15 cellular contexts compared by ENCODE assay signal in genomic region chrX:19874391-19875050, GRCh38. TPM values are rescaled to one million over a fixed set of nuclear protein-coding genes. Genes with fewer than 3 reads are reported as not detected.
DNase-seq lines count a peak whose midpoint lies in the region; ATAC-seq, FAIRE-seq and TF ChIP-seq lines count a peak whose summit lies in the region.
"Had no signal": no experiment of that assay in that cellular context is flagged by ENCODE, and none has a peak within 500 bp of the region (broad histone marks: within the 10 kb centered on the region; RNA-seq: fewer than 3 reads in every experiment).

No MANE protein-coding gene starts in this region.

- ATAC-seq in GM12878 (no peak), HG02981 (IDR thresholded peaks at IDR 0.05; ENCODE audit: unreplicated experiment) (no peak)
- ATAC-seq: T-cell had no signal

- H3K4me3 ChIP-seq in BLaER1 (peak overlapping the region; percentile 44; the same call in 1 of the 2 replicates), OCI-LY1 (ENCODE audit: low read depth, low read length, poor library complexity, severe bottlenecking) (peak overlapping the region; percentile 27), GM12878 (peak overlapping the region; percentile 46; the same call in 1 of the 2 replicates), testis (no peak overlapping the region), ovary (no peak overlapping the region), dorsolateral prefrontal cortex (no peak overlapping the region)

- POLR2A ChIA-PET in GM12878 (lab: Charles Lee): interaction anchor here (1.0 to 1.5 kb wide), 2 partner anchors 9 to 26 kb away, joined by 4 read pairs; no protein-coding TSS in a partner anchor

- no peak for TF ChIP-seq EP300 in GM12878 (IDR thresholded peaks at IDR 0.05; ENCODE audit: borderline replicate concordance in 1 of 2, control insufficient read depth in 1 of 2, low read depth in 2 of 2, low read length in 2 of 2)
- TF ChIP-seq EP300 in ovary (IDR thresholded peaks at IDR 0.05): no peak

- 8% methylated on average over 4 of the region's 7 CpGs for WGBS in GM12878 (ENCODE audit: insufficient coverage, insufficient replicate concordance, low lambda C conversion rate, missing lambda C conversion rate)
- WGBS in testis, 2 donors: 94 to 95% methylated on average over 6 to 7 of the region's 7 CpGs
- WGBS in ovary, 3 donors: 87 to 91% (median 87%) methylated on average over 7 of the region's 7 CpGs

- H3K4me2 ChIP-seq in BLaER1: peak overlapping the region; percentile 75
- peak overlapping the region; percentile 55; the same call in 1 of the 2 replicates for H3K4me2 ChIP-seq in OCI-LY1 (ENCODE audit: low read length)
- peak overlapping the region; percentile 52 for H3K4me2 ChIP-seq in GM12878 (ENCODE audit: control insufficient read depth, insufficient read depth)

- H2AFZ ChIP-seq in OCI-LY1 (ENCODE audit: low read length) (no peak overlapping the region), GM12878 (ENCODE audit: control insufficient read depth, low read depth, low read length) (no peak overlapping the region)

- TF ChIP-seq POLR2A in GM12891 (IDR thresholded peaks at IDR 0.05; ENCODE audit: low read depth, low read length): no peak
- TF ChIP-seq POLR2A in GM12878 (IDR thresholded peaks at IDR 0.05; ENCODE audit: low read depth, low read length): no peak
- no peak for TF ChIP-seq POLR2A in testis (IDR thresholded peaks at IDR 0.05)
- no peak for TF ChIP-seq POLR2A in ovary (IDR thresholded peaks at IDR 0.05)

- H3K27me3 ChIP-seq in BLaER1 (no peaks in the 10 kb centered on the region), OCI-LY1 (ENCODE audit: insufficient read depth, low read length) (no peaks in the 10 kb centered on the region), GM12878 (replicated peaks in 1 of 2; ENCODE audit: control insufficient read depth in 2 of 2, insufficient read depth in 2 of 2, low read length in 1 of 2) (no peaks in the 10 kb centered on the region), testis (no peaks in the 10 kb centered on the region), ovary (no peaks in the 10 kb centered on the region), dorsolateral prefrontal cortex (peaks cover 0 to 57% (median 10%) of the 10 kb centered on the region in 45 donors)

- H3K36me3 ChIP-seq in BLaER1 (no peaks in the 10 kb centered on the region; the same call in 1 of the 2 replicates), OCI-LY1 (ENCODE audit: insufficient read depth, low read length) (peaks cover 18% of the 10 kb centered on the region; the same call in 1 of the 2 replicates), GM12878 (ENCODE audit: control insufficient read depth in 2 of 2, insufficient read depth in 2 of 2, low read length in 1 of 2) (no peaks in the 10 kb centered on the region; a peak in 2 of 4 replicates), testis (ENCODE audit: low read depth, missing control alignments) (no peaks in the 10 kb centered on the region), ovary (no peaks in the 10 kb centered on the region)

- H3K4me1 ChIP-seq in BLaER1: peaks cover 93% of the 10 kb centered on the region
- H3K4me1 ChIP-seq in OCI-LY1 (ENCODE audit: insufficient read depth, low read length, severe bottlenecking): peaks cover 47% of the 10 kb centered on the region
- H3K4me1 ChIP-seq in GM12878 (ENCODE audit: control insufficient read depth, insufficient read depth, low read length): peaks cover 28% of the 10 kb centered on the region
- H3K4me1 ChIP-seq in testis: no peaks in the 10 kb centered on the region
- H3K4me1 ChIP-seq in ovary (ENCODE audit: insufficient read depth): no peaks in the 10 kb centered on the region

- H4K20me1 ChIP-seq in BLaER1: no peaks in the 10 kb centered on the region
- no peaks in the 10 kb centered on the region for H4K20me1 ChIP-seq in OCI-LY1 (ENCODE audit: insufficient read depth, low read length)
- no peaks in the 10 kb centered on the region for H4K20me1 ChIP-seq in GM12878 (ENCODE audit: control insufficient read depth, insufficient read depth)

- no peak for TF ChIP-seq CTCF in OCI-LY1 (IDR thresholded peaks at IDR 0.05; ENCODE audit: low read length)
- no peak for TF ChIP-seq CTCF in GM12878 (IDR thresholded peaks at IDR 0.05 in 2 of 3, conservative IDR thresholded peaks at IDR 0.05 in 1 of 3; ENCODE audit: control insufficient read depth in 2 of 3, extremely low read depth in 1 of 3, insufficient read depth in 1 of 3, low read depth in 3 of 3, low read length in 3 of 3)
- TF ChIP-seq CTCF in testis (IDR thresholded peaks at IDR 0.05): no peak
- TF ChIP-seq CTCF in ovary (IDR thresholded peaks at IDR 0.05): no peak
- TF ChIP-seq CTCF in dorsolateral prefrontal cortex (IDR thresholded peaks at IDR 0.05 in 54 of 56, conservative IDR thresholded peaks at IDR 0.05 in 2 of 56; ENCODE audit: low read depth in 1 of 56, partially characterized antibody in 56 of 56): no peak

- in situ Hi-C loops in GM12878 (cut with MboI): loop anchor here (25.0 kb wide), 1 partner anchor 512 kb away; no protein-coding TSS in a partner anchor

- CTCF ChIA-PET in GM12878 (lab: Yijun Ruan, JAX): interaction anchor here (1.2 kb wide), 1 partner anchor 9 kb away, joined by 3 read pairs; no protein-coding TSS in a partner anchor

- FAIRE-seq in GM12891 (lab: Jason Lieb, UNC): no peak
- no peak for FAIRE-seq in GM12878 (lab: Jason Lieb, UNC)
- FAIRE-seq: urothelium cell line had no signal

- no peak for TF ChIP-seq RAD21 in GM12878 (IDR thresholded peaks at IDR 0.05; ENCODE audit: insufficient read depth, low read depth, low read length)

- DNase-seq in GM12891 (ENCODE audit: insufficient read length, low spot score): no peak
- no peak for DNase-seq in GM12878 (ENCODE audit: low read depth, low spot score)
- no peak for DNase-seq in testis
- DNase-seq in ovary: no peak
- DNase-seq in dorsolateral prefrontal cortex: no peak
- DNase-seq: activated CD4-positive, alpha-beta T cell treated with anti-CD3 and anti-CD28 coated beads for 1 hour; H9; midbrain; NCI-H1694; NCI-H446; T-cell had no signal

- no TSS peak for BruUV-seq in GM12878 (replicated peaks; lab: Mats Ljungman, UMichigan)

- intact Hi-C loops in GM12878 (cut with micrococcal nuclease; ENCODE audit: unreplicated experiment) (no loop called here), testis (cut with DNase I; ENCODE audit: low total_unique reads) (no loop called here), ovary (cut with DNase I) (no loop called here), dorsolateral prefrontal cortex (cut with DNase I) (no loop called here)

- H3K27ac ChIP-seq in BLaER1 (peak overlapping the region; percentile 74), OCI-LY1 (ENCODE audit: low read depth, low read length, poor library complexity, severe bottlenecking) (peak overlapping the region; percentile 77), GM12878 (ENCODE audit: control insufficient read depth, insufficient read depth) (peak overlapping the region; percentile 68), testis (no peak overlapping the region), ovary (no peak overlapping the region), dorsolateral prefrontal cortex (no peak overlapping the region)

- no peaks in the 10 kb centered on the region for H3K9me2 ChIP-seq in OCI-LY1 (ENCODE audit: low read depth, low read length)

- SMC1A ChIA-PET in GM12878 (lab: Charles Lee; ENCODE audit: uncharacterized antibody, unreplicated experiment): interaction anchor here (1.3 to 5.4 kb wide), 5 partner anchors 9 to 124 kb away, joined by 6 to 28 read pairs (median 25); no protein-coding TSS in a partner anchor

- H3K9ac ChIP-seq in BLaER1: peak overlapping the region; percentile 29
- peak overlapping the region; percentile 44; the same call in 1 of the 2 replicates for H3K9ac ChIP-seq in OCI-LY1 (ENCODE audit: low read length)
- peak overlapping the region; percentile 24 for H3K9ac ChIP-seq in GM12878 (ENCODE audit: control insufficient read depth, insufficient read depth, low read length)

- no peaks in the 10 kb centered on the region for H3F3A ChIP-seq in OCI-LY1 (ENCODE audit: insufficient read depth, low read length)

- H3K9me3 ChIP-seq in BLaER1: peaks cover 22% of the 10 kb centered on the region
- no peaks in the 10 kb centered on the region for H3K9me3 ChIP-seq in OCI-LY1 (ENCODE audit: low read length)
- no peaks in the 10 kb centered on the region; the same call in 2 of the 3 replicates for H3K9me3 ChIP-seq in GM12878 (replicated peaks; ENCODE audit: control insufficient read depth, insufficient read depth, low read length)
- H3K9me3 ChIP-seq in testis: no peaks in the 10 kb centered on the region
- H3K9me3 ChIP-seq in ovary: no peaks in the 10 kb centered on the region

- RAD21 ChIA-PET in GM12878 (lab: Charles Lee; ENCODE audit: unreplicated experiment): interaction anchor here (3.0 to 3.9 kb wide), 2 partner anchors 10 kb away, joined by 14 to 73 read pairs; no protein-coding TSS in a partner anchor

- peaks cover 4% of the 10 kb centered on the region; the same call in 1 of the 2 replicates for H3K79me2 ChIP-seq in OCI-LY1 (ENCODE audit: insufficient read depth, low read length)
- peaks cover 83% of the 10 kb centered on the region for H3K79me2 ChIP-seq in GM12878 (ENCODE audit: control insufficient read depth, insufficient read depth, low read length)

TF ChIP-seq in GM12891, 5 proteins besides CTCF, POLR2A, EP300 and RAD21 (continues in another document):
- no peak for TF ChIP-seq PAX5 (IDR thresholded peaks at IDR 0.05; ENCODE audit: insufficient read depth, low read length, severe bottlenecking)

RNA-seq across cellular contexts. Expression of gene SH3KBP1, which starts 12.9 kb away (rescaled TPM):
- polyA plus RNA-seq in GM12891 (2012; ENCODE audit: low read depth, missing spikeins): 103 TPM
- total RNA-seq in GM12878 (2013; cell fraction: nucleolus; rRNA removed): 127 and 135 TPM in 2 replicates
- 62.9 and 64.1 TPM in 2 replicates for total RNA-seq in GM12878 (2014; rRNA removed)
- total RNA-seq in GM12878 (2014; rRNA removed; fragmentation: Illumina TruSeq; extraction: Trizol): 93.8 and 97.0 TPM in 2 replicates
- 133 and 147 TPM in 2 replicates for total RNA-seq in GM12878 (2021)
- 47.8 TPM for polyA plus RNA-seq in GM12878 (2011; ENCODE audit: low read depth)
- polyA plus RNA-seq in GM12878 (2011; rRNA removed): 196 and 229 TPM in 2 replicates
- polyA plus RNA-seq in GM12878 (2011; cell fraction: cytosol; rRNA removed): 102 and 107 TPM in 2 replicates
- polyA plus RNA-seq in GM12878 (2011; cell fraction: nucleus; rRNA removed): 109 and 117 TPM in 2 replicates
- polyA plus RNA-seq in GM12878 (2012): 97.8 and 124 TPM in 2 replicates
- polyA plus RNA-seq in GM12878 (2014; fragmentation: Illumina TruSeq; extraction: Trizol): 138 and 150 TPM in 2 replicates
- polyA plus RNA-seq in GM12878 (2014; fragmentation: Nextera tagmentation; extraction: Ambion mirVana): 10 to 100 TPM; 19.4 to 29.4 TPM
- 77.0 and 88.7 TPM in 2 replicates for polyA plus RNA-seq in GM12878 (2014; rRNA removed)
- polyA plus RNA-seq in GM12878 (2016; fragmentation: Nextera tagmentation; extraction: Ambion mirVana): 100 to 1,000 TPM; 202 to 208 TPM
- polyA minus RNA-seq in GM12878 (2011; rRNA and poly(A)+ RNA removed): 189 and 277 TPM in 2 replicates
- polyA minus RNA-seq in GM12878 (2011; cell fraction: cytosol; rRNA and poly(A)+ RNA removed): 51.5 and 57.2 TPM in 2 replicates
- polyA minus RNA-seq in GM12878 (2011; cell fraction: nucleus; rRNA and poly(A)+ RNA removed): 31.6 and 79.4 TPM in 2 replicates
- total RNA-seq in testis: 1 to 10 TPM; 6.8 to 8.9 TPM
- polyA plus RNA-seq in testis (ENCODE audit: insufficient read depth, low read depth, low replicate concordance): 13.0 TPM
- total RNA-seq in ovary: 10 to 100 TPM in 3 of 7 donors, 1 to 10 TPM in 4; 4.9 to 16.6 (median 9.8) TPM
- polyA plus RNA-seq in ovary: 10 to 100 TPM in 1 of 2 donors, 1 to 10 TPM in 1; 8.3 to 43.7 TPM
- total RNA-seq in dorsolateral prefrontal cortex: 10 to 100 TPM; 23.7 to 64.8 (median 47.2) TPM

Comparison
In these comparisons a context has a peak if more than half of its experiments do, and no peak if none do; other contexts are left out.
1. H3K27ac ChIP-seq: peak in BLaER1 (single experiment), OCI-LY1 (single experiment) and GM12878 (single experiment); none in testis (0 of 2), ovary (0 of 2) and dorsolateral prefrontal cortex (0 of 59).
2. H3K4me3 ChIP-seq: peak in BLaER1 (single experiment), OCI-LY1 (single experiment) and GM12878 (single experiment); none in testis (0 of 2), ovary (single experiment) and dorsolateral prefrontal cortex (0 of 59).
3. Peak in every context shown above with its lines, with median percentiles within 50 percentile points of each other: H3K4me2 ChIP-seq and H3K9ac ChIP-seq.